In genomic region chr22:19522190-19522880, GRCh38 we compare ENCODE assay signal across 1 cellular context.
TF ChIP-seq lines count a peak whose summit lies in the region.

No MANE protein-coding gene starts in this region.

TF ChIP-seq in GM12878, 131 proteins besides CTCF, POLR2A, EP300 and RAD21:
- TF ChIP-seq FOXK2 (IDR thresholded peaks at IDR 0.05) (no peak), BACH1 (IDR thresholded peaks at IDR 0.05; ENCODE audit: borderline replicate concordance) (no peak), NBN (IDR thresholded peaks at IDR 0.05) (no peak), NRF1 (conservative IDR thresholded peaks at IDR 0.05; ENCODE audit: low read depth, low read length) (no peak), PAX5 (IDR thresholded peaks at IDR 0.05; ENCODE audit: borderline replicate concordance, low read depth, low read length) (no peak)
